Comparison of ENCODE assay signal across 8 cellular contexts in the genomic region with DNA sequence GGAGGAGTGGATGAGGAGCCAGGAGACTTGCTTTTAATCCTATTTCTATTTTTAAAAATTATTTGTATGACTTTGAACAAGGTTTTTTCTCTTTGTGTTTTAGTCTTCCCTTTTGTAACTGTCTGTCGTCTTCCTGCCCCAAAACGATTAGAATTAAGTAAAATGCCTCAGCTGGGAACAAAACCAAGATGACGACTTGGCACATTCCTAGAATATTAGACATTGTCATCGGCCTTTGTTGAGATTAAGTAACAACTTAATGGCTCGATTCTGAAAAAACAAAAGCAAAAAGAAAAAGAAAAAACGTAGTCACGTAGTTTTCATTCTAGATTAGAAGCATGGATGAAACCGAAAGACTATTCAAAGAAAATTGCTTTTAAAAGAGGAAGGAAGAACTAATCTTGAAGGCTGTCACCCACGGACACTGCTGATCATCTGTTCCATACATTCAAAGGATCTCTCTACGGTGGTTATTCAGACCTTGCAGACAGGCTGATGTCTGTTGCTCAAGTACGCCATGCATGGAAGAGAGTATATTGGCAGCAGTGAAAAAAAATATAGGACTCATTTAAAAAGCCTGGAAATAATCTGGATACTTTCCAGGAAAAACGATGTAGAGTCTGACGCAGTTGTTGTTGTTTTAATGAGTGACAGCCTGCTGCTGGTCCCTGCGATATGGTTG. TPM values are rescaled to one million over a fixed set of nuclear protein-coding genes. Genes with fewer than 3 reads are reported as not detected.
DNase-seq lines count a peak whose midpoint lies in the region; ATAC-seq and TF ChIP-seq lines count a peak whose summit lies in the region.

No MANE protein-coding gene starts in this region.

- no peaks in the 10 kb centered on the region for H4K20me1 ChIP-seq in smooth muscle cell (ENCODE audit: low read depth)

- TF ChIP-seq CTCF in brain microvascular endothelial cell (IDR thresholded peaks at IDR 0.05; ENCODE audit: low read depth, low read length, missing control alignments) (peak; percentile 29), smooth muscle cell (IDR thresholded peaks at IDR 0.05; ENCODE audit: borderline replicate concordance, insufficient read depth, poor library complexity, severe bottlenecking) (no peak)

- H3K27me3 ChIP-seq in brain microvascular endothelial cell (replicated peaks): no peaks in the 10 kb centered on the region
- no peaks in the 10 kb centered on the region for H3K27me3 ChIP-seq in smooth muscle cell (ENCODE audit: low read depth)

- peak overlapping the region; percentile 15 for H3K4me3 ChIP-seq in brain microvascular endothelial cell (ENCODE audit: low read depth, low read length)
- H3K4me3 ChIP-seq in smooth muscle cell: no peak overlapping the region

- no peaks in the 10 kb centered on the region for H3K9me3 ChIP-seq in smooth muscle cell (replicated peaks; ENCODE audit: low read depth)

- H2AFZ ChIP-seq in smooth muscle cell (ENCODE audit: low read depth): no peak overlapping the region

- in situ Hi-C loops in brain microvascular endothelial cell (cut with HindIII; ENCODE audit: low pct_ligation_motif_present, low sequenced_read_pairs): no loop called here

- H3K36me3 ChIP-seq in brain microvascular endothelial cell (replicated peaks) (no peaks in the 10 kb centered on the region), smooth muscle cell (ENCODE audit: low read depth) (no peaks in the 10 kb centered on the region)

- ATAC-seq in GM21526 (IDR thresholded peaks at IDR 0.05; ENCODE audit: low FRiP score, unreplicated experiment) (peak; percentile 80), HG03135 (IDR thresholded peaks at IDR 0.05; ENCODE audit: unreplicated experiment) (no peak)

- no peak overlapping the region for H3K9ac ChIP-seq in smooth muscle cell (ENCODE audit: low read depth)

- WGBS in smooth muscle cell (ENCODE audit: low lambda C conversion rate): 45% methylated on average over 14 of the region's 14 CpGs

- peak overlapping the region; percentile 74 for H3K4me2 ChIP-seq in smooth muscle cell

- DNase-seq in ELR (ENCODE audit: low read depth) (peak; percentile 69), Kasumi-1 (lab: John Stamatoyannopoulos, UW) (peak; percentile 67 to 71), brain microvascular endothelial cell (peak; percentile 70), smooth muscle cell (lab: John Stamatoyannopoulos, UW; ENCODE audit: unreplicated experiment) (no peak), DMS153 (lab: John Stamatoyannopoulos, UW) (no peak), midbrain (lab: John Stamatoyannopoulos, UW) (no peak)

- no peaks in the 10 kb centered on the region for H3F3A ChIP-seq in smooth muscle cell (ENCODE audit: low read depth)

- no peaks in the 10 kb centered on the region for H3K79me2 ChIP-seq in smooth muscle cell (ENCODE audit: low read depth)

- H3K4me1 ChIP-seq in smooth muscle cell (ENCODE audit: low read depth): peaks cover 11% of the 10 kb centered on the region

- peak overlapping the region; percentile 56 for H3K27ac ChIP-seq in brain microvascular endothelial cell
- peak overlapping the region; percentile 3 for H3K27ac ChIP-seq in smooth muscle cell (ENCODE audit: low read depth)

RNA-seq across cellular contexts. Expression of a gene that starts 16.9 kb away (rescaled TPM):
- total RNA-seq in smooth muscle cell: 0.58 and 3.1 TPM in 2 replicates
- 2.6 and 2.7 TPM in 2 replicates for polyA plus RNA-seq in smooth muscle cell

Comparison
In these comparisons a context has a peak if more than half of its experiments do, and no peak if none do; other contexts are left out.
1. DNase-seq: peak in ELR (single experiment), Kasumi-1 (2 of 2) and brain microvascular endothelial cell (single experiment); none in smooth muscle cell (single experiment), DMS153 (single experiment) and midbrain (single experiment).